1 cellular context compared by ENCODE assay signal in genomic region chr12:111361717-111362576, GRCh38.
TF ChIP-seq lines count a peak whose summit lies in the region.

No MANE protein-coding gene starts in this region.

TF ChIP-seq in HepG2, 621 proteins besides CTCF, POLR2A, EP300 and RAD21 (continued from another document and continues in another):
- TF ChIP-seq, protein P1, sequence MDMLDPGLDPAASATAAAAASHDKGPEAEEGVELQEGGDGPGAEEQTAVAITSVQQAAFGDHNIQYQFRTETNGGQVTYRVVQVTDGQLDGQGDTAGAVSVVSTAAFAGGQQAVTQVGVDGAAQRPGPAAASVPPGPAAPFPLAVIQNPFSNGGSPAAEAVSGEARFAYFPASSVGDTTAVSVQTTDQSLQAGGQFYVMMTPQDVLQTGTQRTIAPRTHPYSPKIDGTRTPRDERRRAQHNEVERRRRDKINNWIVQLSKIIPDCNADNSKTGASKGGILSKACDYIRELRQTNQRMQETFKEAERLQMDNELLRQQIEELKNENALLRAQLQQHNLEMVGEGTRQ (IDR thresholded peaks at IDR 0.05; ENCODE audit: low read depth, low read length): no peak
- TF ChIP-seq, protein P1 (CRISPR knock-in tag; IDR thresholded peaks at IDR 0.05; ENCODE audit: borderline replicate concordance): no peak
- no peak for TF ChIP-seq IRX3 (CRISPR knock-in tag; IDR thresholded peaks at IDR 0.05; ENCODE audit: borderline replicate concordance, low read depth)
- TF ChIP-seq ZNF33B (CRISPR knock-in tag; IDR thresholded peaks at IDR 0.05): no peak
- no peak for TF ChIP-seq MBNL3 (CRISPR knock-in tag; conservative IDR thresholded peaks at IDR 0.05)
- no peak for TF ChIP-seq ZNF460 (CRISPR knock-in tag; IDR thresholded peaks at IDR 0.05; ENCODE audit: borderline replicate concordance)
- TF ChIP-seq, protein P2, sequence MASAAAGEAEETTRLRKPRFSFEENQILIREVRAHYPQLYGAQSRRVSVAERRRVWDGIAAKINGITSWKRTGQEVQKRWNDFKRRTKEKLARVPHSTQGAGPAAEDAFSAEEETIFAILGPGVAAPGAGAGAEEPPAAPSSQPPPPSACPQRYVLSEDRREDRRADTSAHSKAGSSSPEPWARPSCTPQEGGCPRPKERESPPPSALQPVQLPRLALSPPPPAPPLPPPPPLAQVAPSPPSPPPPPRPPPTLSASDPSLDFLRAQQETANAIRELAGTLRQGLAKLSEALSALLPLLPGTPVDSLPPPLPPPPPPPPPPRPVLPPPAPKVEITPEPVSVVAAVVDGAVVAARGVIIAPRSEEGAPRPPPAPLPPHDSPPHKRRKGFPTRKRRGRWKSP (CRISPR knock-in tag; IDR thresholded peaks at IDR 0.05): 0 out of 2 replicates have a peak, but pooled peaks have one; percentile 22
- TF ChIP-seq ZNF660 (CRISPR knock-in tag; IDR thresholded peaks at IDR 0.05; ENCODE audit: borderline replicate concordance, low read depth): no peak
- peak; percentile 14; the same call in 1 of the 2 replicates for TF ChIP-seq PHF21A (CRISPR knock-in tag; IDR thresholded peaks at IDR 0.05)
- TF ChIP-seq ZBTB25 (CRISPR knock-in tag; IDR thresholded peaks at IDR 0.05): no peak
- TF ChIP-seq ZC3H13 (CRISPR knock-in tag; IDR thresholded peaks at IDR 0.05): no peak
- TF ChIP-seq ZBTB4 (CRISPR knock-in tag; IDR thresholded peaks at IDR 0.05; ENCODE audit: borderline replicate concordance): peak; percentile 66; the same call in 1 of the 2 replicates
- 0 out of 2 replicates have a peak, but pooled peaks have one; percentile 16 for TF ChIP-seq ZNF263 (CRISPR knock-in tag; IDR thresholded peaks at IDR 0.05)
- TF ChIP-seq, protein P3, sequence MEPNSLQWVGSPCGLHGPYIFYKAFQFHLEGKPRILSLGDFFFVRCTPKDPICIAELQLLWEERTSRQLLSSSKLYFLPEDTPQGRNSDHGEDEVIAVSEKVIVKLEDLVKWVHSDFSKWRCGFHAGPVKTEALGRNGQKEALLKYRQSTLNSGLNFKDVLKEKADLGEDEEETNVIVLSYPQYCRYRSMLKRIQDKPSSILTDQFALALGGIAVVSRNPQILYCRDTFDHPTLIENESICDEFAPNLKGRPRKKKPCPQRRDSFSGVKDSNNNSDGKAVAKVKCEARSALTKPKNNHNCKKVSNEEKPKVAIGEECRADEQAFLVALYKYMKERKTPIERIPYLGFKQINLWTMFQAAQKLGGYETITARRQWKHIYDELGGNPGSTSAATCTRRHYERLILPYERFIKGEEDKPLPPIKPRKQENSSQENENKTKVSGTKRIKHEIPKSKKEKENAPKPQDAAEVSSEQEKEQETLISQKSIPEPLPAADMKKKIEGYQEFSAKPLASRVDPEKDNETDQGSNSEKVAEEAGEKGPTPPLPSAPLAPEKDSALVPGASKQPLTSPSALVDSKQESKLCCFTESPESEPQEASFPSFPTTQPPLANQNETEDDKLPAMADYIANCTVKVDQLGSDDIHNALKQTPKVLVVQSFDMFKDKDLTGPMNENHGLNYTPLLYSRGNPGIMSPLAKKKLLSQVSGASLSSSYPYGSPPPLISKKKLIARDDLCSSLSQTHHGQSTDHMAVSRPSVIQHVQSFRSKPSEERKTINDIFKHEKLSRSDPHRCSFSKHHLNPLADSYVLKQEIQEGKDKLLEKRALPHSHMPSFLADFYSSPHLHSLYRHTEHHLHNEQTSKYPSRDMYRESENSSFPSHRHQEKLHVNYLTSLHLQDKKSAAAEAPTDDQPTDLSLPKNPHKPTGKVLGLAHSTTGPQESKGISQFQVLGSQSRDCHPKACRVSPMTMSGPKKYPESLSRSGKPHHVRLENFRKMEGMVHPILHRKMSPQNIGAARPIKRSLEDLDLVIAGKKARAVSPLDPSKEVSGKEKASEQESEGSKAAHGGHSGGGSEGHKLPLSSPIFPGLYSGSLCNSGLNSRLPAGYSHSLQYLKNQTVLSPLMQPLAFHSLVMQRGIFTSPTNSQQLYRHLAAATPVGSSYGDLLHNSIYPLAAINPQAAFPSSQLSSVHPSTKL (CRISPR knock-in tag; IDR thresholded peaks at IDR 0.05): peak; percentile 53; the same call in 1 of the 2 replicates
- peak; percentile 34; the same call in 1 of the 2 replicates for TF ChIP-seq SAP130 (CRISPR knock-in tag; IDR thresholded peaks at IDR 0.05; ENCODE audit: low read depth)
- 0 out of 2 replicates have a peak, but pooled peaks have one; percentile 19 for TF ChIP-seq SPEN (CRISPR knock-in tag; IDR thresholded peaks at IDR 0.05; ENCODE audit: low read depth)
- TF ChIP-seq E2F5 (CRISPR knock-in tag; conservative IDR thresholded peaks at IDR 0.05): no peak
- TF ChIP-seq MED1 (CRISPR knock-in tag; IDR thresholded peaks at IDR 0.05): peak; percentile 35; the same call in 1 of the 2 replicates
- TF ChIP-seq TP53 (CRISPR knock-in tag; conservative IDR thresholded peaks at IDR 0.05): no peak
- no peak for TF ChIP-seq FOXP1 (IDR thresholded peaks at IDR 0.05)
- TF ChIP-seq FOXP1 (CRISPR knock-in tag; IDR thresholded peaks at IDR 0.05): no peak
- TF ChIP-seq ZNF253 (CRISPR knock-in tag; IDR thresholded peaks at IDR 0.05; ENCODE audit: borderline replicate concordance): no peak
- TF ChIP-seq JUND (CRISPR knock-in tag; IDR thresholded peaks at IDR 0.05): peak; percentile 69; the same call in 1 of the 2 replicates
- TF ChIP-seq HES4 (CRISPR knock-in tag; IDR thresholded peaks at IDR 0.05; ENCODE audit: borderline replicate concordance): no peak
- TF ChIP-seq PITX1 (CRISPR knock-in tag; IDR thresholded peaks at IDR 0.05): no peak
- TF ChIP-seq ZNF292 (CRISPR knock-in tag; IDR thresholded peaks at IDR 0.05; ENCODE audit: borderline replicate concordance, low read depth): 0 out of 2 replicates have a peak, but pooled peaks have one; percentile 17
- no peak for TF ChIP-seq YEATS2 (CRISPR knock-in tag; IDR thresholded peaks at IDR 0.05; ENCODE audit: borderline replicate concordance)
- TF ChIP-seq ZFP91 (CRISPR knock-in tag; IDR thresholded peaks at IDR 0.05; ENCODE audit: borderline replicate concordance): peak; percentile 56; the same call in 1 of the 2 replicates
- TF ChIP-seq ZNF414 (CRISPR knock-in tag; IDR thresholded peaks at IDR 0.05): no peak
- peak; percentile 88 for TF ChIP-seq FOSL2 (CRISPR knock-in tag; IDR thresholded peaks at IDR 0.05)
- TF ChIP-seq RARA (CRISPR knock-in tag; IDR thresholded peaks at IDR 0.05): peak; percentile 60; the same call in 1 of the 2 replicates
- TF ChIP-seq ZFP36L1 (CRISPR knock-in tag; IDR thresholded peaks at IDR 0.05): no peak
- TF ChIP-seq ZNF772 (CRISPR knock-in tag; IDR thresholded peaks at IDR 0.05): no peak
- no peak for TF ChIP-seq ZNF234 (CRISPR knock-in tag; conservative IDR thresholded peaks at IDR 0.05)
- no peak for TF ChIP-seq MLLT10 (CRISPR knock-in tag; IDR thresholded peaks at IDR 0.05)
- TF ChIP-seq ZNF776 (CRISPR knock-in tag; IDR thresholded peaks at IDR 0.05): no peak
- TF ChIP-seq, protein P4, sequence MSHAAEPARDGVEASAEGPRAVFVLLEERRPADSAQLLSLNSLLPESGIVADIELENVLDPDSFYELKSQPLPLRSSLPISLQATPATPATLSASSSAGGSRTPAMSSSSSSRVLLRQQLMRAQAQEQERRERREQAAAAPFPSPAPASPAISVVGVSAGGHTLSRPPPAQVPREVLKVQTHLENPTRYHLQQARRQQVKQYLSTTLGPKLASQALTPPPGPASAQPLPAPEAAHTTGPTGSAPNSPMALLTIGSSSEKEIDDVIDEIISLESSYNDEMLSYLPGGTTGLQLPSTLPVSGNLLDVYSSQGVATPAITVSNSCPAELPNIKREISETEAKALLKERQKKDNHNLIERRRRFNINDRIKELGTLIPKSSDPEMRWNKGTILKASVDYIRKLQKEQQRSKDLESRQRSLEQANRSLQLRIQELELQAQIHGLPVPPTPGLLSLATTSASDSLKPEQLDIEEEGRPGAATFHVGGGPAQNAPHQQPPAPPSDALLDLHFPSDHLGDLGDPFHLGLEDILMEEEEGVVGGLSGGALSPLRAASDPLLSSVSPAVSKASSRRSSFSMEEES (CRISPR knock-in tag; IDR thresholded peaks at IDR 0.05): no peak
- no peak for TF ChIP-seq THAP11 (CRISPR knock-in tag; IDR thresholded peaks at IDR 0.05)
- TF ChIP-seq CENPT (CRISPR knock-in tag; IDR thresholded peaks at IDR 0.05; ENCODE audit: low read depth): no peak
- TF ChIP-seq, protein P5, sequence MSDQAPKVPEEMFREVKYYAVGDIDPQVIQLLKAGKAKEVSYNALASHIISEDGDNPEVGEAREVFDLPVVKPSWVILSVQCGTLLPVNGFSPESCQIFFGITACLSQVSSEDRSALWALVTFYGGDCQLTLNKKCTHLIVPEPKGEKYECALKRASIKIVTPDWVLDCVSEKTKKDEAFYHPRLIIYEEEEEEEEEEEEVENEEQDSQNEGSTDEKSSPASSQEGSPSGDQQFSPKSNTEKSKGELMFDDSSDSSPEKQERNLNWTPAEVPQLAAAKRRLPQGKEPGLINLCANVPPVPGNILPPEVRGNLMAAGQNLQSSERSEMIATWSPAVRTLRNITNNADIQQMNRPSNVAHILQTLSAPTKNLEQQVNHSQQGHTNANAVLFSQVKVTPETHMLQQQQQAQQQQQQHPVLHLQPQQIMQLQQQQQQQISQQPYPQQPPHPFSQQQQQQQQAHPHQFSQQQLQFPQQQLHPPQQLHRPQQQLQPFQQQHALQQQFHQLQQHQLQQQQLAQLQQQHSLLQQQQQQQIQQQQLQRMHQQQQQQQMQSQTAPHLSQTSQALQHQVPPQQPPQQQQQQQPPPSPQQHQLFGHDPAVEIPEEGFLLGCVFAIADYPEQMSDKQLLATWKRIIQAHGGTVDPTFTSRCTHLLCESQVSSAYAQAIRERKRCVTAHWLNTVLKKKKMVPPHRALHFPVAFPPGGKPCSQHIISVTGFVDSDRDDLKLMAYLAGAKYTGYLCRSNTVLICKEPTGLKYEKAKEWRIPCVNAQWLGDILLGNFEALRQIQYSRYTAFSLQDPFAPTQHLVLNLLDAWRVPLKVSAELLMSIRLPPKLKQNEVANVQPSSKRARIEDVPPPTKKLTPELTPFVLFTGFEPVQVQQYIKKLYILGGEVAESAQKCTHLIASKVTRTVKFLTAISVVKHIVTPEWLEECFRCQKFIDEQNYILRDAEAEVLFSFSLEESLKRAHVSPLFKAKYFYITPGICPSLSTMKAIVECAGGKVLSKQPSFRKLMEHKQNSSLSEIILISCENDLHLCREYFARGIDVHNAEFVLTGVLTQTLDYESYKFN (CRISPR knock-in tag; conservative IDR thresholded peaks at IDR 0.05): peak; percentile 38; the same call in 1 of the 2 replicates
